Comparison of ENCODE assay signal across 11 cellular contexts in genomic region chr14:92322516-92322915, GRCh38. TPM values are rescaled to one million over a fixed set of nuclear protein-coding genes. Genes with fewer than 3 reads are reported as not detected.
DNase-seq lines count a peak whose midpoint lies in the region; ATAC-seq, FAIRE-seq and TF ChIP-seq lines count a peak whose summit lies in the region.
"Had no signal": no experiment of that assay in that cellular context is flagged by ENCODE, and none has a peak within 500 bp of the region (broad histone marks: within the 10 kb centered on the region; RNA-seq: fewer than 3 reads in every experiment).

No MANE protein-coding gene starts in this region.

- no peak for TF ChIP-seq CTCF in heart left ventricle (IDR thresholded peaks at IDR 0.05)
- no peak for TF ChIP-seq CTCF in heart right ventricle (IDR thresholded peaks at IDR 0.05)
- TF ChIP-seq CTCF in coronary artery (IDR thresholded peaks at IDR 0.05): no peak

- no peaks in the 10 kb centered on the region for H3K36me3 ChIP-seq in heart left ventricle
- no peaks in the 10 kb centered on the region for H3K36me3 ChIP-seq in heart right ventricle
- no peaks in the 10 kb centered on the region for H3K36me3 ChIP-seq in aorta (ENCODE audit: control insufficient read depth in 1 of 2, insufficient read depth in 2 of 2, low read length in 1 of 2)
- H3K36me3 ChIP-seq: BLaER1 had no signal

- ATAC-seq in heart left ventricle: no peak
- no peak for ATAC-seq in heart right ventricle
- no peak for ATAC-seq in naive thymus-derived CD8-positive, alpha-beta T cell
- ATAC-seq in aorta (ENCODE audit: low FRiP score): no peak

- no peaks in the 10 kb centered on the region for H3K36me3 Mint-ChIP-seq in naive thymus-derived CD8-positive, alpha-beta T cell

- H3K27ac ChIP-seq in heart left ventricle (no peak overlapping the region), heart right ventricle (no peak overlapping the region), coronary artery (no peak overlapping the region), aorta (ENCODE audit: low read depth in 1 of 2, low read length in 2 of 2) (no peak overlapping the region)
- H3K27ac ChIP-seq: BLaER1 had no signal

- 3 to 5% (median 3%) methylated on average over 22 to 23 of the region's 23 CpGs for WGBS in heart left ventricle, 4 donors
- 4% methylated on average over 23 of the region's 23 CpGs for WGBS in heart right ventricle, 2 donors
- WGBS in aorta, 2 donors: 5% methylated on average over 22 to 23 of the region's 23 CpGs

- H3K9me3 Mint-ChIP-seq in naive thymus-derived CD8-positive, alpha-beta T cell: peaks cover 0 to 2% (median 0%) of the 10 kb centered on the region in 9 donors

- DNase-seq in heart left ventricle (no peak), heart right ventricle (no peak), coronary artery (ENCODE audit: low spot score) (no peak), aorta (no peak), DMS53 (lab: John Stamatoyannopoulos, UW) (no peak), frontal cortex (ENCODE audit: low spot score in 2 of 2) (no peak)
- no peak for DNase-seq in naive thymus-derived CD8-positive, alpha-beta T cell
- DNase-seq in effector CD8-positive, alpha-beta T cell (lab: John Stamatoyannopoulos, UW): no peak
- DNase-seq: KBM-7 had no signal

- H3K4me3 ChIP-seq in heart left ventricle (peak overlapping the region in 9 of 12 donors; percentile 20 to 54 (median 49)), heart right ventricle (peak overlapping the region in 5 of 10 donors; percentile 43 to 51 (median 49)), coronary artery (peak overlapping the region; percentile 74), aorta (ENCODE audit: low read length in 2 of 2) (peak overlapping the region; percentile 27 to 80)
- H3K4me3 ChIP-seq: BLaER1 had no signal

- TF ChIP-seq POLR2A in heart left ventricle (IDR thresholded peaks at IDR 0.05): no peak

- no peak for FAIRE-seq in frontal cortex (lab: Jason Lieb, UNC)

- POLR2A ChIA-PET in naive thymus-derived CD8-positive, alpha-beta T cell (lab: Charles Lee): no interaction called here

- H3K27me3 Mint-ChIP-seq in naive thymus-derived CD8-positive, alpha-beta T cell: peaks cover 31 to 70% (median 49%) of the 10 kb centered on the region in 5 donors

- no peak overlapping the region for H3K27ac Mint-ChIP-seq in naive thymus-derived CD8-positive, alpha-beta T cell
- H3K27ac Mint-ChIP-seq: activated T-helper 17 cell treated with anti-CD3 and anti-CD28 coated beads, Interleukin-2, amount 50 U/mL, for 72 hours had no signal

- peaks cover 0 to 18% (median 8%) of the 10 kb centered on the region in 12 donors for H3K4me1 ChIP-seq in heart left ventricle
- H3K4me1 ChIP-seq in heart right ventricle: peaks cover 0 to 19% (median 12%) of the 10 kb centered on the region in 9 donors
- no peaks in the 10 kb centered on the region for H3K4me1 ChIP-seq in aorta (ENCODE audit: control insufficient read depth in 1 of 2, insufficient read depth in 2 of 2, low read length in 2 of 2)

- H3K9me3 ChIP-seq in heart left ventricle (no peaks in the 10 kb centered on the region), heart right ventricle (no peaks in the 10 kb centered on the region), aorta (ENCODE audit: control insufficient read depth, low read length) (no peaks in the 10 kb centered on the region)

- H3K27me3 ChIP-seq in heart left ventricle (peaks cover 29 to 85% (median 48%) of the 10 kb centered on the region in 9 donors), heart right ventricle (peaks cover 8 to 95% (median 80%) of the 10 kb centered on the region in 7 donors), aorta (ENCODE audit: control insufficient read depth in 1 of 2, insufficient read depth in 2 of 2, low read length in 1 of 2) (no peaks in the 10 kb centered on the region)

- intact Hi-C loops in heart left ventricle (cut with DNase I): no loop called here
- intact Hi-C loops in heart right ventricle (cut with DNase I): no loop called here
- intact Hi-C loops in aorta (cut with DNase I): no loop called here

- peak overlapping the region in 9 of 10 donors; percentile 57 to 77 (median 66) for H3K4me3 Mint-ChIP-seq in naive thymus-derived CD8-positive, alpha-beta T cell
- H3K4me3 Mint-ChIP-seq: activated T-helper 17 cell treated with anti-CD3 and anti-CD28 coated beads, Interleukin-2, amount 50 U/mL, for 72 hours had no signal

- H3K4me1 Mint-ChIP-seq in naive thymus-derived CD8-positive, alpha-beta T cell: peaks cover 0 to 14% (median 5%) of the 10 kb centered on the region in 4 donors
- H3K4me1 Mint-ChIP-seq: activated T-helper 17 cell treated with anti-CD3 and anti-CD28 coated beads, Interleukin-2, amount 50 U/mL, for 72 hours had no signal

RNA-seq across cellular contexts. Expression of gene SLC24A4, which starts 0.4 kb away (rescaled TPM):
- total RNA-seq in heart left ventricle: 1 to 10 TPM in 1 of 9 donors, under 1 TPM in 8; 0.05 to 1.6 (median 0.24) TPM
- under 1 TPM; 0.08 to 0.19 TPM for polyA plus RNA-seq in heart left ventricle
- total RNA-seq in heart right ventricle: under 1 TPM; 0.08 to 0.74 (median 0.26) TPM
- polyA plus RNA-seq in heart right ventricle: under 1 TPM; 0.09 to 0.29 TPM
- total RNA-seq in naive thymus-derived CD8-positive, alpha-beta T cell: not detected
- polyA plus RNA-seq in naive thymus-derived CD8-positive, alpha-beta T cell: under 1 TPM in 1 of 3 donors, not detected in 2; 0.05 TPM
- 1 to 10 TPM; 1.0 to 2.9 TPM for total RNA-seq in aorta
- polyA plus RNA-seq in aorta: under 1 TPM; 0.25 to 0.26 TPM
- 0.41 TPM for total RNA-seq in frontal cortex
- total RNA-seq: activated T-helper 17 cell treated with anti-CD3 and anti-CD28 coated beads, Interleukin-2, amount 50 U/mL, for 72 hours had no signal
